1 cellular context compared by ENCODE assay signal in genomic region chr22:25741692-25742626, GRCh38.
A peak's percentile ranks its signal among the peaks of the same experiment; 100 is the strongest.
TF ChIP-seq lines count a peak whose summit lies in the region.

TSS of gene MYO18B (plus strand) at chr22:25742188. CDS start at chr22:25761093, 18,905 bp downstream.

TF ChIP-seq in K562, 482 proteins besides CTCF, POLR2A, EP300 and RAD21 (continued from another document and continues in another):
- no peak for TF ChIP-seq E2F8 (IDR thresholded peaks at IDR 0.05; ENCODE audit: low read depth, partially characterized antibody)
- TF ChIP-seq ZSCAN29 (IDR thresholded peaks at IDR 0.05): no peak
- peak; percentile 81 for TF ChIP-seq ZNF175 (CRISPR knock-in tag; IDR thresholded peaks at IDR 0.05; ENCODE audit: low read depth)
- no peak; the same call in 1 of the 2 replicates for TF ChIP-seq NCOA1 (IDR thresholded peaks at IDR 0.05; ENCODE audit: low read depth)
- TF ChIP-seq THRAP3 (IDR thresholded peaks at IDR 0.05; ENCODE audit: borderline replicate concordance): no peak
- no peak for TF ChIP-seq NR4A1 (CRISPR knock-in tag; IDR thresholded peaks at IDR 0.05)
- no peak; the same call in 1 of the 2 replicates for TF ChIP-seq NR4A1 (tag; IDR thresholded peaks at IDR 0.05)
- no peak for TF ChIP-seq HMG20A (CRISPR knock-in tag; conservative IDR thresholded peaks at IDR 0.05)
- no peak for TF ChIP-seq ZNF79 (CRISPR knock-in tag; IDR thresholded peaks at IDR 0.05; ENCODE audit: low read depth)
- peak; percentile 84 for TF ChIP-seq SMAD4 (CRISPR knock-in tag; conservative IDR thresholded peaks at IDR 0.05)
- TF ChIP-seq FOSL1 (tag; conservative IDR thresholded peaks at IDR 0.05): peak; percentile 56; the same call in 1 of the 2 replicates
- no peak for TF ChIP-seq CHD7 (IDR thresholded peaks at IDR 0.05; ENCODE audit: low read depth, low read length)
- peak; percentile 80 for TF ChIP-seq EP400 (IDR thresholded peaks at IDR 0.05)
- TF ChIP-seq HDAC3 (IDR thresholded peaks at IDR 0.05; ENCODE audit: borderline replicate concordance, partially characterized antibody): peak; percentile 75
- no peak for TF ChIP-seq SRSF9 (IDR thresholded peaks at IDR 0.05; ENCODE audit: borderline replicate concordance, low read depth, low read length)
- TF ChIP-seq ESRRB (CRISPR knock-in tag; IDR thresholded peaks at IDR 0.05; ENCODE audit: borderline replicate concordance): no peak
- TF ChIP-seq THRA (IDR thresholded peaks at IDR 0.05): no peak
- TF ChIP-seq ZNF174 (CRISPR knock-in tag; IDR thresholded peaks at IDR 0.05): no peak
- no peak for TF ChIP-seq LARP7 (IDR thresholded peaks at IDR 0.05)
- no peak for TF ChIP-seq KAT7 (CRISPR knock-in tag; IDR thresholded peaks at IDR 0.05; ENCODE audit: borderline replicate concordance)
- no peak for TF ChIP-seq CEBPB (tag; IDR thresholded peaks at IDR 0.05)
- TF ChIP-seq PHTF2 (CRISPR knock-in tag; IDR thresholded peaks at IDR 0.05): no peak
- peak; percentile 66; the same call in 1 of the 2 replicates for TF ChIP-seq CXXC5 (CRISPR knock-in tag; IDR thresholded peaks at IDR 0.05)
- TF ChIP-seq THRB (CRISPR knock-in tag; conservative IDR thresholded peaks at IDR 0.05): 0 out of 2 replicates have a peak, but pooled peaks have one; percentile 9
- TF ChIP-seq ARID1B (IDR thresholded peaks at IDR 0.05): peak; percentile 83
- peak; percentile 72 to 74 for TF ChIP-seq NRF1 (conservative IDR thresholded peaks at IDR 0.05 in 1 of 2, IDR thresholded peaks at IDR 0.05 in 1 of 2)
- TF ChIP-seq ZNF398 (CRISPR knock-in tag; IDR thresholded peaks at IDR 0.05): no peak
- TF ChIP-seq ZBTB17 (CRISPR knock-in tag; IDR thresholded peaks at IDR 0.05): no peak
- no peak for TF ChIP-seq CLOCK (CRISPR knock-in tag; IDR thresholded peaks at IDR 0.05; ENCODE audit: borderline replicate concordance)
- TF ChIP-seq CREBBP (IDR thresholded peaks at IDR 0.05; ENCODE audit: low read depth, low read length): no peak
- peak; percentile 55 for TF ChIP-seq PHF8 (IDR thresholded peaks at IDR 0.05; ENCODE audit: borderline replicate concordance, low read length)
- no peak for TF ChIP-seq ZNF408 (CRISPR knock-in tag; IDR thresholded peaks at IDR 0.05; ENCODE audit: low read depth)
- TF ChIP-seq ZZZ3 (IDR thresholded peaks at IDR 0.05): no peak
- TF ChIP-seq ZNF511 (CRISPR knock-in tag; IDR thresholded peaks at IDR 0.05): no peak
- TF ChIP-seq STAT5A (IDR thresholded peaks at IDR 0.05; ENCODE audit: borderline replicate concordance, low read length): no peak
- TF ChIP-seq MEIS2 (IDR thresholded peaks at IDR 0.05; ENCODE audit: partially characterized antibody): peak; percentile 28
- no peak for TF ChIP-seq DNMT1 (IDR thresholded peaks at IDR 0.05)
- no peak for TF ChIP-seq CHD2 (IDR thresholded peaks at IDR 0.05; ENCODE audit: low read depth, low read length)
- TF ChIP-seq MAX (CRISPR knock-in tag; IDR thresholded peaks at IDR 0.05): peak; percentile 65
- peak; percentile 35 for TF ChIP-seq CHD1 (IDR thresholded peaks at IDR 0.05; ENCODE audit: low read length)
- TF ChIP-seq BHLHE40 (IDR thresholded peaks at IDR 0.05; ENCODE audit: low read length): no peak; the same call in 1 of the 2 replicates
- no peak for TF ChIP-seq SREBF1 (IDR thresholded peaks at IDR 0.05; ENCODE audit: borderline replicate concordance, low read depth, low read length)
- TF ChIP-seq RBM39 (optimal IDR thresholded peaks at IDR 0.05; ENCODE audit: low read depth, low read length): no peak
- TF ChIP-seq FOXP1 (CRISPR knock-in tag; IDR thresholded peaks at IDR 0.05): no peak
- no peak for TF ChIP-seq IFI16 (CRISPR knock-in tag; IDR thresholded peaks at IDR 0.05)
